In the genomic region with DNA sequence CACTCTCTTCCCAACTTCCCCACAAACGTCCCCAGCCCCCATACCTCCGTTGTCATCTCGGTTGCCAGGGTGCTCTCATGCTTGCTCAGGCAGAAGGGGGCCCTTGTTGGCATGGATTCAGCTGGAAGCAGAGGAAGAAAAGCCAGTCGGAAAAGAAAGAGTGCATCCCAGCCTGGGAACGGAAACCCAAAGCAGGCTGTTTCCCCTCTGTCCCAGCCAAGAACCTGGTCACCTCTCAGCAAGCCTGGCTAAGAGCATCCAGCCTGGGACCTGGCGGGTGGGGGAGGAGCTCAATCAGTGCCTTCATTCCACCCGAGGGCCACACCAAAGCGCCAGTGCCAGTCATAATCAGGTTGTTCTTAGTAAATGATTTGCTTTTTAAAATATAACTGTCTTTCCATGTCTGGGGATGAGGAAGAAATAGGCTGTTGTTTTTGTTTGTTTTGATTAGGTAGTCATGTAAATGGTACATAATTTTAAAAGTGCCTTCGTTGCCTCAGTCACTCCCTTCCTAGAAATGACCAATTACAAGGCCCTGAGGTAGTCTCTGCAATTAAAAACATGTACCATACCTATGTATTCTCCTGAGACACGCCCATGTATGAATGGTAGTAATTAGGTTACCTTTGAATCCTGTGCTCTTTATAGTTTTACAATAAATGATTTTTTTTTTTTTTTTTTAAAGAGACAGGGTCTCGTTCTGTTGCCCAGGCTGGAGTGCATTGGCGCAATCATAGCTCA, we compare ENCODE assay signal across 12 cellular contexts. TPM values are rescaled to one million over a fixed set of nuclear protein-coding genes. Genes with fewer than 3 reads are reported as not detected.
DNase-seq lines count a peak whose midpoint lies in the region; ATAC-seq and TF ChIP-seq lines count a peak whose summit lies in the region.
"Had no signal": no experiment of that assay in that cellular context is flagged by ENCODE, and none has a peak within 500 bp of the region (broad histone marks: within the 10 kb centered on the region; RNA-seq: fewer than 3 reads in every experiment).

No MANE protein-coding gene starts in this region.

- no peak for ATAC-seq in GM19455 (IDR thresholded peaks at IDR 0.05; ENCODE audit: unreplicated experiment)
- ATAC-seq: activated CD4-positive, alpha-beta T cell treated with anti-CD3 and anti-CD28 coated beads for 36 hours had no signal

- peak overlapping the region in 3 of 4 donors; percentile 53 to 79 (median 71) for H3K27ac ChIP-seq in sigmoid colon
- H3K27ac ChIP-seq: epithelial cell of prostate had no signal

- intact Hi-C loops in sigmoid colon (cut with DNase I), result no loop called here

- peak; percentile 39 for DNase-seq in NCI-H2227 (lab: John Stamatoyannopoulos, UW; ENCODE audit: unreplicated experiment)
- DNase-seq in choroid plexus epithelial cell (ENCODE audit: low read depth), result peak; percentile 40
- DNase-seq in kidney tubule cell (ENCODE audit: low spot score), result peak; percentile 58
- no peak for DNase-seq in sigmoid colon
- DNase-seq in T1000 (lab: John Stamatoyannopoulos, UW), result no peak
- no peak for DNase-seq in NCI-H1105 (lab: John Stamatoyannopoulos, UW)
- no peak for DNase-seq in T-helper 9 cell
- DNase-seq: activated CD4-positive, alpha-beta T cell treated with anti-CD3 and anti-CD28 coated beads for 36 hours; activated gamma-delta T cell; NCI-H187 treated with DMSO at 0.1 percent for 48 hours had no signal

- 13 to 65% methylated on average over 12 of the region's 12 CpGs for WGBS in sigmoid colon, 2 donors

- TF ChIP-seq POLR2A in sigmoid colon (IDR thresholded peaks at IDR 0.05), result no peak

- no peak for TF ChIP-seq CTCF in choroid plexus epithelial cell (conservative IDR thresholded peaks at IDR 0.05; ENCODE audit: low read depth, low read length)
- no peak for TF ChIP-seq CTCF in sigmoid colon (IDR thresholded peaks at IDR 0.05)

- H3K4me1 ChIP-seq in sigmoid colon, result peaks cover 0 to 96% (median 87%) of the 10 kb centered on the region in 4 donors

- no peaks in the 10 kb centered on the region for H3K9me3 ChIP-seq in sigmoid colon

- no peaks in the 10 kb centered on the region for H3K27me3 ChIP-seq in sigmoid colon

- H3K4me3 ChIP-seq in choroid plexus epithelial cell (ENCODE audit: low read depth, low read length) (no peak overlapping the region), sigmoid colon (no peak overlapping the region)

- no peaks in the 10 kb centered on the region for H3K36me3 ChIP-seq in sigmoid colon

- no peak for TF ChIP-seq EP300 in sigmoid colon (IDR thresholded peaks at IDR 0.05)

RNA-seq across cellular contexts. Expression of gene CHMP4B, which starts 21.1 kb away (rescaled TPM):
- 100 to 1,000 TPM; 102 to 115 (median 108) TPM for total RNA-seq in sigmoid colon
- 100 to 1,000 TPM; 212 to 394 (median 250) TPM for polyA plus RNA-seq in sigmoid colon

Comparison
In these comparisons a context has a peak if more than half of its experiments do, and no peak if none do; other contexts are left out.
1. DNase-seq: peak in NCI-H2227 (single experiment), choroid plexus epithelial cell (single experiment) and kidney tubule cell (single experiment); none in sigmoid colon (single experiment), T1000 (single experiment), NCI-H1105 (single experiment) and T-helper 9 cell (single experiment).